ENCODE assay signal across 8 cellular contexts in the genomic region with DNA sequence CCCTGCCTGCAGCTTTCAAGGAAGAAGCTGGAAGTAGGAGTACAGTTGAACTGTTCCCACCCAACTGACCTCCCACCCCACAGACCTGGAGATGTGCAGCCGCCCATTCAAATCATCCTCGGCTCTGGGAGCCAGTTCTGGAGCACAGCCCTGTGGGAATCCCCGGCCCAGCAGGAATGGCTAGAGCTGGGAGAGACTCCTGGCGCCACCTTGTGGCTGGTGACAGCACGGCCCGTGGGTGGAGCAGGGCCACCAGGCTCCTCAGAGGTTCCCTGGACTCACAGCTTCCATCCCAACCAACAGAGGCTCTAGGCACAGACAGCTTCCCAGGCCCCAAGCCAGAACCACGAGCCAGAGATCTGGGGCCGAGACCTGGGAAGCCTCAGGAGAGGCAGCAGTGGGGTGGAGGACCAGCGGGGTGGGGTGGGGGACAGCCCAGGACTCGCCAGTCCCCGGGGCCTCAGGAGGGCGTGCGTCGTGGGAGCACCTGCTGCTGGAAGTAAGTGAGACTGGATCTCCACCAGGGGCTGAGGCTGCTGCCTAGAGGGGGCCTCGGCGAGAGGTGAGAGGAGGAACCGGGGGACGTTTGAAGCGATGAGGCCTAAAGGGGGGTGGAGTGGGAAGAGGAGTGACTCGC. TPM values are rescaled to one million over a fixed set of nuclear protein-coding genes. Genes with fewer than 3 reads are reported as not detected.
DNase-seq lines count a peak whose midpoint lies in the region; ATAC-seq and TF ChIP-seq lines count a peak whose summit lies in the region.

No MANE protein-coding gene starts in this region.

- TF ChIP-seq CTCF in activated CD8-positive, alpha-beta T cell treated with anti-CD3 and anti-CD28 coated beads for 36 hours (IDR thresholded peaks at IDR 0.05): peak; percentile 90

- DNase-seq in AG20443 (ENCODE audit: low spot score): peak; percentile 97
- peak; percentile 56 for DNase-seq in H4 (ENCODE audit: low spot score)
- peak; percentile 69 for DNase-seq in NCI-H460 (ENCODE audit: extremely low read depth, low read depth)
- peak; percentile 79 for DNase-seq in activated CD8-positive, alpha-beta T cell treated with anti-CD3 and anti-CD28 coated beads for 36 hours
- DNase-seq in effector CD8-positive, alpha-beta T cell (lab: John Stamatoyannopoulos, UW): peak; percentile 48
- DNase-seq in medulla oblongata (ENCODE audit: extremely low spot score): peak; percentile 89
- peak; percentile 45 for DNase-seq in stimulated activated CD8-positive, alpha-beta memory T cell treated with anti-CD3 and anti-CD28 coated beads, Interleukin-12 subunit alpha, Interleukin-12 subunit beta, amount 100 ng/mL, for 1 hour (ENCODE audit: low read depth)

- intact Hi-C loops in activated CD8-positive, alpha-beta T cell treated with anti-CD3 and anti-CD28 coated beads for 36 hours (cut with micrococcal nuclease): loop anchor here (10.0 kb wide), 1 partner anchor 109 kb away; no protein-coding TSS in a partner anchor

- CTCF ChIA-PET in activated CD8-positive, alpha-beta T cell treated with anti-CD3 and anti-CD28 coated beads for 36 hours (lab: Charles Lee): interaction anchor here (0.6 to 6.9 kb wide), 54 partner anchors 9 to 246 kb away, joined by 3 to 80 read pairs (median 5); a partner anchor contains a TSS

- H3K4me1 Mint-ChIP-seq in activated CD8-positive, alpha-beta T cell treated with anti-CD3 and anti-CD28 coated beads for 36 hours (ENCODE audit: low read depth): peaks cover 16% of the 10 kb centered on the region

- peak; percentile 79 for ATAC-seq in activated CD8-positive, alpha-beta T cell treated with anti-CD3 and anti-CD28 coated beads for 36 hours
- ATAC-seq in GM18909 (IDR thresholded peaks at IDR 0.05; ENCODE audit: poor library complexity, unreplicated experiment): no peak

- no peaks in the 10 kb centered on the region for H3K9me3 Mint-ChIP-seq in activated CD8-positive, alpha-beta T cell treated with anti-CD3 and anti-CD28 coated beads for 36 hours

- peak overlapping the region; percentile 74 for H3K27ac Mint-ChIP-seq in activated CD8-positive, alpha-beta T cell treated with anti-CD3 and anti-CD28 coated beads for 36 hours

- H3K27me3 Mint-ChIP-seq in activated CD8-positive, alpha-beta T cell treated with anti-CD3 and anti-CD28 coated beads for 36 hours: no peaks in the 10 kb centered on the region

- POLR2A ChIA-PET in activated CD8-positive, alpha-beta T cell treated with anti-CD3 and anti-CD28 coated beads for 36 hours (lab: Charles Lee): interaction anchor here (1.1 to 1.2 kb wide), 2 partner anchors 18 to 54 kb away, joined by 4 to 5 read pairs; no protein-coding TSS in a partner anchor

- H3K4me3 Mint-ChIP-seq in activated CD8-positive, alpha-beta T cell treated with anti-CD3 and anti-CD28 coated beads for 36 hours: no peak overlapping the region

- H3K36me3 Mint-ChIP-seq in activated CD8-positive, alpha-beta T cell treated with anti-CD3 and anti-CD28 coated beads for 36 hours (ENCODE audit: low read depth): peaks cover 42% of the 10 kb centered on the region

RNA-seq across cellular contexts. Expression of a gene that starts 43.4 kb away (rescaled TPM):
- 51.1 and 54.5 TPM in 2 replicates for total RNA-seq in H4 (2014; rRNA removed; shearing (Covaris generic))
- 37.2 and 40.6 TPM in 2 replicates for total RNA-seq in NCI-H460 (2014; rRNA removed; shearing (Covaris generic))
- 49.7 and 74.2 TPM in 2 replicates for polyA plus RNA-seq in NCI-H460 (2014; cell fraction: nucleus; rRNA removed)
- 10 to 100 TPM; 44.1 to 44.9 TPM for total RNA-seq in activated CD8-positive, alpha-beta T cell treated with anti-CD3 and anti-CD28 coated beads for 36 hours

Comparison
In these comparisons a context has a peak if more than half of its experiments do, and no peak if none do; other contexts are left out.
1. DNase-seq: peak in every context shown above with its lines; median percentile 97 in AG20443; 89 in medulla oblongata; 79 in activated CD8-positive, alpha-beta T cell treated with anti-CD3 and anti-CD28 coated beads for 36 hours; 69 in NCI-H460; 56 in H4; 48 in effector CD8-positive, alpha-beta T cell; 45 in stimulated activated CD8-positive, alpha-beta memory T cell treated with anti-CD3 and anti-CD28 coated beads, Interleukin-12 subunit alpha, Interleukin-12 subunit beta, amount 100 ng/mL, for 1 hour.